8 cellular contexts compared by ENCODE assay signal in genomic region chr15:38069001-38069400, GRCh38.
DNase-seq lines count a peak whose midpoint lies in the region; ATAC-seq and TF ChIP-seq lines count a peak whose summit lies in the region.

No MANE protein-coding gene starts in this region.

- CTCF ChIA-PET in SK-N-SH (lab: Yijun Ruan, JAX), result interaction anchor here (0.8 to 1.6 kb wide), 4 partner anchors 15 to 621 kb away, joined by 3 to 5 read pairs (median 3); no protein-coding TSS in a partner anchor

- no peak overlapping the region for H3K18ac ChIP-seq in neuronal stem cell (ENCODE audit: low read length)

- peak overlapping the region; percentile 68 for H3K4me2 ChIP-seq in SK-N-SH
- no peak overlapping the region for H3K4me2 ChIP-seq in neuronal stem cell (ENCODE audit: insufficient read depth, low read length, poor library complexity, severe bottlenecking)

- H3K79me2 ChIP-seq in SK-N-SH (ENCODE audit: insufficient read depth), result no peaks in the 10 kb centered on the region

- no peaks in the 10 kb centered on the region for H3K36me3 ChIP-seq in SK-N-SH (replicated peaks in 1 of 2; ENCODE audit: control insufficient read depth in 1 of 2, insufficient read depth in 2 of 2, low read length in 1 of 2)
- no peaks in the 10 kb centered on the region for H3K36me3 ChIP-seq in esophagus (ENCODE audit: control insufficient read depth in 2 of 2, insufficient read depth in 2 of 2, low read length in 1 of 2)
- no peaks in the 10 kb centered on the region for H3K36me3 ChIP-seq in neuronal stem cell (replicated peaks in 1 of 2; ENCODE audit: control insufficient read depth in 2 of 2, insufficient read depth in 2 of 2, low read length in 2 of 2)

- H3K27me3 ChIP-seq in SK-N-SH (ENCODE audit: insufficient read depth), result no peaks in the 10 kb centered on the region
- no peaks in the 10 kb centered on the region for H3K27me3 ChIP-seq in esophagus (ENCODE audit: control insufficient read depth in 1 of 2, insufficient read depth in 2 of 2, low read length in 2 of 2)
- no peaks in the 10 kb centered on the region for H3K27me3 ChIP-seq in neuronal stem cell (ENCODE audit: control insufficient read depth in 3 of 3, insufficient read depth in 3 of 3, low read depth in 1 of 3, low read length in 3 of 3)

- no peaks in the 10 kb centered on the region for H3K9me2 ChIP-seq in SK-N-SH

- no peak overlapping the region for H2AK5ac ChIP-seq in neuronal stem cell (ENCODE audit: low read depth, low read length)

- no peak; a peak in 1 of 4 replicates for TF ChIP-seq EP300 in SK-N-SH (IDR thresholded peaks at IDR 0.05; ENCODE audit: borderline replicate concordance in 1 of 2, low read depth in 1 of 2, low read length in 1 of 2)

- H3K9me3 ChIP-seq in SK-N-SH (no peaks in the 10 kb centered on the region), esophagus (ENCODE audit: control insufficient read depth in 2 of 2, insufficient read depth in 1 of 2, low read depth in 1 of 2, low read length in 1 of 2) (no peaks in the 10 kb centered on the region), neuronal stem cell (replicated peaks in 1 of 2; ENCODE audit: control insufficient read depth in 2 of 2, insufficient read depth in 1 of 2, low read depth in 1 of 2, low read length in 2 of 2) (no peaks in the 10 kb centered on the region)

- no peaks in the 10 kb centered on the region for H4K20me1 ChIP-seq in SK-N-SH (ENCODE audit: insufficient read depth)

- TF ChIP-seq CTCF in SK-N-SH (IDR thresholded peaks at IDR 0.05), result no peak

- ATAC-seq in GM21360 (IDR thresholded peaks at IDR 0.05; ENCODE audit: unreplicated experiment) (peak; percentile 83), HG03521 (IDR thresholded peaks at IDR 0.05; ENCODE audit: unreplicated experiment) (peak; percentile 76)

- no peaks in the 10 kb centered on the region for H3K79me1 ChIP-seq in neuronal stem cell (ENCODE audit: low read depth, low read length)

- H2BK15ac ChIP-seq in neuronal stem cell (ENCODE audit: low read length), result no peak overlapping the region

- no peak overlapping the region for H4K8ac ChIP-seq in neuronal stem cell (ENCODE audit: low read depth, low read length)

- no peak overlapping the region for H4K91ac ChIP-seq in neuronal stem cell (ENCODE audit: low read depth, low read length, poor library complexity)

- H3K27ac ChIP-seq in SK-N-SH (ENCODE audit: low read depth in 2 of 2, low read length in 1 of 2) (peak overlapping the region; percentile 40 to 82; a peak in 3 of 4 replicates), esophagus (ENCODE audit: low read depth in 2 of 2, low read length in 1 of 2) (peak overlapping the region; percentile 35 to 55), neuronal stem cell (replicated peaks; ENCODE audit: low read length) (peak overlapping the region; percentile 41)

- H3K14ac ChIP-seq in neuronal stem cell (ENCODE audit: low read length), result no peak overlapping the region

- POLR2A ChIA-PET in SK-N-SH (lab: Yijun Ruan, JAX), result interaction anchor here (0.7 to 1.1 kb wide), 2 partner anchors 13 to 183 kb away, joined by 3 to 4 read pairs; no protein-coding TSS in a partner anchor

- no peak overlapping the region for H2BK120ac ChIP-seq in neuronal stem cell (ENCODE audit: low read depth, low read length)

- H3K4ac ChIP-seq in neuronal stem cell (ENCODE audit: low read length), result no peak overlapping the region

- peak overlapping the region; percentile 21 to 24 for H3K4me3 ChIP-seq in SK-N-SH (ENCODE audit: low read depth in 2 of 2, low read length in 1 of 2)
- peak overlapping the region in 1 of 2 donors; percentile 34 for H3K4me3 ChIP-seq in esophagus (ENCODE audit: low read depth in 1 of 2, low read length in 2 of 2)
- peak overlapping the region in 1 of 2 donors; percentile 36 for H3K4me3 ChIP-seq in neuronal stem cell (ENCODE audit: low read length in 2 of 2)

- no peak overlapping the region for H2BK5ac ChIP-seq in neuronal stem cell (ENCODE audit: low read length)

- H2BK12ac ChIP-seq in neuronal stem cell (ENCODE audit: low read length), result no peak overlapping the region

- H3K23ac ChIP-seq in neuronal stem cell (ENCODE audit: low read depth, low read length, poor library complexity), result no peak overlapping the region

- TF ChIP-seq RAD21 in SK-N-SH (IDR thresholded peaks at IDR 0.05; ENCODE audit: low read length), result no peak

- DNase-seq in ELF-1 (ENCODE audit: low read depth, low spot score) (peak; percentile 36), SK-N-SH (peak; percentile 63), neuronal stem cell (ENCODE audit: low spot score) (no peak), NCI-H2196 (lab: John Stamatoyannopoulos, UW; ENCODE audit: unreplicated experiment) (no peak), NCI-H2171 (lab: John Stamatoyannopoulos, UW) (no peak)

- H3F3A ChIP-seq in SK-N-SH (replicated peaks; ENCODE audit: insufficient read depth), result peaks cover 7% of the 10 kb centered on the region

- WGBS in SK-N-SH (ENCODE audit: low lambda C conversion rate), result 2% methylated on average over 6 of the region's 6 CpGs
- 5 to 15% methylated on average over 6 of the region's 6 CpGs for WGBS in esophagus, 2 donors
- WGBS in neuronal stem cell (ENCODE audit: extremely low coverage in 2 of 2, insufficient read length in 2 of 2, insufficient replicate concordance in 1 of 2), 2 donors, result no CpG with 5 or more reads among the region's 6 CpGs

- peak overlapping the region; percentile 74; the same call in 1 of the 2 replicates for H2AFZ ChIP-seq in SK-N-SH (ENCODE audit: low read depth)
- peak overlapping the region; percentile 55 for H2AFZ ChIP-seq in neuronal stem cell (ENCODE audit: low read length)

- H3K4me1 ChIP-seq in SK-N-SH (ENCODE audit: control insufficient read depth in 1 of 2, insufficient read depth in 2 of 2, low read depth in 1 of 2, low read length in 1 of 2), result peaks cover 24 to 29% of the 10 kb centered on the region in 2 experiments
- H3K4me1 ChIP-seq in esophagus (ENCODE audit: control insufficient read depth in 2 of 2, insufficient read depth in 2 of 2, low read length in 1 of 2), result peaks cover 0 to 2% of the 10 kb centered on the region in 2 donors
- H3K4me1 ChIP-seq in neuronal stem cell (ENCODE audit: control insufficient read depth in 2 of 2, insufficient read depth in 1 of 2, low read depth in 1 of 2, low read length in 2 of 2), result peaks cover 17 to 41% of the 10 kb centered on the region in 2 donors

- peak overlapping the region; percentile 63; the same call in 1 of the 2 replicates for H3K9ac ChIP-seq in SK-N-SH
- H3K9ac ChIP-seq in neuronal stem cell (ENCODE audit: low read depth, low read length, poor library complexity), result no peak overlapping the region

TF ChIP-seq in SK-N-SH, 30 proteins besides CTCF, POLR2A, EP300 and RAD21 (continues in another document):
- TF ChIP-seq IRF3 (IDR thresholded peaks at IDR 0.05; ENCODE audit: low read depth, low read length), result no peak
- no peak for TF ChIP-seq FOXJ3 (CRISPR knock-in tag; IDR thresholded peaks at IDR 0.05)
- TF ChIP-seq RCOR1 (IDR thresholded peaks at IDR 0.05; ENCODE audit: low read length), result no peak
- no peak for TF ChIP-seq RXRA (IDR thresholded peaks at IDR 0.05; ENCODE audit: borderline replicate concordance, low read depth)
- TF ChIP-seq MEF2A (IDR thresholded peaks at IDR 0.05; ENCODE audit: borderline replicate concordance, low read depth), result no peak
- no peak for TF ChIP-seq REST (IDR thresholded peaks at IDR 0.05; ENCODE audit: low read depth, low read length)
- no peak for TF ChIP-seq TAF1 (IDR thresholded peaks at IDR 0.05; ENCODE audit: borderline replicate concordance, low read depth, low read length)
- peak; percentile 38 for TF ChIP-seq JUND (IDR thresholded peaks at IDR 0.05)
- TF ChIP-seq FOSL2 (IDR thresholded peaks at IDR 0.05; ENCODE audit: borderline replicate concordance, low read depth), result peak; percentile 57
- TF ChIP-seq EZH2phosphoT487 (IDR thresholded peaks at IDR 0.05; ENCODE audit: borderline replicate concordance, low read depth), result no peak
- TF ChIP-seq NRF1 (IDR thresholded peaks at IDR 0.05; ENCODE audit: low read depth, low read length), result no peak
- peak; percentile 41; the same call in 1 of the 2 replicates for TF ChIP-seq MAX (IDR thresholded peaks at IDR 0.05; ENCODE audit: low read depth)
- no peak for TF ChIP-seq YY1 (IDR thresholded peaks at IDR 0.05; ENCODE audit: low read depth)
- TF ChIP-seq ELF1 (IDR thresholded peaks at IDR 0.05), result no peak

Comparison
In these comparisons a context has a peak if more than half of its experiments do, and no peak if none do; other contexts are left out.
1. DNase-seq: peak in ELF-1 (single experiment) and SK-N-SH (single experiment); none in neuronal stem cell (single experiment), NCI-H2196 (single experiment) and NCI-H2171 (single experiment).
2. Peak in every context shown above with its lines, with median percentiles within 50 percentile points of each other: H3K27ac ChIP-seq.